13 cellular contexts compared by ENCODE assay signal in genomic region chr3:28171962-28172361, GRCh38.
DNase-seq lines count a peak whose midpoint lies in the region; ATAC-seq, FAIRE-seq and TF ChIP-seq lines count a peak whose summit lies in the region.
"Had no signal": no experiment of that assay in that cellular context is flagged by ENCODE, and none has a peak within 500 bp of the region (broad histone marks: within the 10 kb centered on the region; RNA-seq: fewer than 3 reads in every experiment).

No MANE protein-coding gene starts in this region.

- intact Hi-C loops in psoas muscle (cut with DNase I), result no loop called here

- no peaks in the 10 kb centered on the region for H4K20me1 ChIP-seq in H1 (replicated peaks in 1 of 2; ENCODE audit: control insufficient read depth in 1 of 2, insufficient read depth in 2 of 2, low read length in 2 of 2)

- 91% methylated on average over 1 of the region's 1 CpG; no CpG with 5 or more reads in 1 of the 2 experiments for WGBS in H1 (ENCODE audit: extremely low coverage in 1 of 2, insufficient coverage in 1 of 2, insufficient read length in 1 of 2, insufficient replicate concordance in 2 of 2, low coverage in 1 of 2, low lambda C conversion rate in 2 of 2, missing lambda C conversion rate in 1 of 2), 2 experiments
- whole genome bisulfite sequencing in psoas muscle, 3 donors, result 34 to 47% (median 37%) methylated on average over 1 of the region's 1 CpG

- H3K4ac ChIP-seq in H1 (replicated peaks; ENCODE audit: insufficient read length, low read depth, low read length), result no peak overlapping the region

- H2BK12ac ChIP-seq in H1 (ENCODE audit: low read depth, low read length), result no peak overlapping the region

- no peak overlapping the region for H2BK20ac ChIP-seq in H1 (ENCODE audit: low read length)

- H2AFZ ChIP-seq in H1 (ENCODE audit: low read length), result 0 out of 2 replicates have a peak overlapping the region, but pooled peaks have one; percentile 26

- H2AK5ac ChIP-seq in H1 (ENCODE audit: low read depth, low read length), result no peak overlapping the region

- no peak overlapping the region for H3K4me2 ChIP-seq in H1 (ENCODE audit: insufficient read depth in 1 of 2, low read depth in 2 of 2, low read length in 2 of 2)

- H3K18ac ChIP-seq in H1 (ENCODE audit: extremely low read depth, low read length), result no peak overlapping the region

- TF ChIP-seq RAD21 in H1 (IDR thresholded peaks at IDR 0.05 in 1 of 2, conservative IDR thresholded peaks at IDR 0.05 in 1 of 2; ENCODE audit: low read depth in 2 of 2, low read length in 2 of 2), result no peak

- POLR2A ChIA-PET in H1 (lab: Charles Lee; ENCODE audit: partially characterized antibody), result interaction anchor here (0.6 to 0.7 kb wide), 2 partner anchors 145 to 310 kb away, joined by 3 to 5 read pairs; no protein-coding TSS in a partner anchor

- H3K14ac ChIP-seq in H1 (ENCODE audit: insufficient read length), result no peak overlapping the region

- DNase-seq in H1 (ENCODE audit: low read depth in 1 of 2, low spot score in 2 of 2), result no peak
- DNase-seq in retina, result no peak
- no peak for DNase-seq in HAP-1 (ENCODE audit: low spot score in 2 of 2)
- no peak for DNase-seq in psoas muscle
- no peak for DNase-seq in NCI-H2227 (lab: John Stamatoyannopoulos, UW; ENCODE audit: unreplicated experiment)
- DNase-seq: foreskin melanocyte; stimulated activated CD4-positive, alpha-beta T cell treated with anti-CD3 and anti-CD28 coated beads, Interleukin-12 subunit alpha, Interleukin-12 subunit beta, amount 100 ng/mL, for 4 hours had no signal

- FAIRE-seq in H1 (lab: Jason Lieb, UNC), result no peak
- FAIRE-seq: bronchial epithelial cell, G401.6 had no signal

- no peak overlapping the region for H2BK15ac ChIP-seq in H1 (ENCODE audit: low read length)

- H3K27ac ChIP-seq in H1 (ENCODE audit: low read depth, low read length), result no peak overlapping the region
- H3K27ac ChIP-seq in psoas muscle, result no peak overlapping the region
- H3K27ac ChIP-seq: RWPE1 had no signal

- no peaks in the 10 kb centered on the region for H3K23me2 ChIP-seq in H1 (ENCODE audit: low read depth, low read length)

- peak; percentile 87 for ATAC-seq in GM18511 (IDR thresholded peaks at IDR 0.05; ENCODE audit: unreplicated experiment)
- ATAC-seq in GM19468 (IDR thresholded peaks at IDR 0.05; ENCODE audit: extremely low read depth, unreplicated experiment), result peak; percentile 44
- peak; percentile 58 for ATAC-seq in HG03442 (IDR thresholded peaks at IDR 0.05; ENCODE audit: unreplicated experiment)
- ATAC-seq in psoas muscle, result no peak

- H3K79me2 ChIP-seq in H1 (ENCODE audit: control insufficient read depth in 1 of 2, insufficient read depth in 2 of 2, low read length in 2 of 2), result no peaks in the 10 kb centered on the region

- no peak overlapping the region for H2BK120ac ChIP-seq in H1 (replicated peaks; ENCODE audit: low read depth, low read length)

- H4K5ac ChIP-seq in H1 (ENCODE audit: insufficient read length, low read depth, low read length), result no peak overlapping the region

- no peak overlapping the region for H4K8ac ChIP-seq in H1 (ENCODE audit: extremely low read depth, insufficient read depth, low read length)

- CTCF ChIA-PET in H1 (lab: Charles Lee; ENCODE audit: partially characterized antibody), result interaction anchor here (0.6 to 0.7 kb wide), 2 partner anchors 96 to 393 kb away, joined by 4 read pairs; no protein-coding TSS in a partner anchor

- H3K9me3 ChIP-seq in H1 (ENCODE audit: insufficient read depth in 2 of 2, low read depth in 1 of 2, low read length in 1 of 2), result no peaks in the 10 kb centered on the region
- no peaks in the 10 kb centered on the region for H3K9me3 ChIP-seq in HAP-1
- no peaks in the 10 kb centered on the region for H3K9me3 ChIP-seq in psoas muscle

- no peaks in the 10 kb centered on the region for H3K79me1 ChIP-seq in H1 (ENCODE audit: low read depth, low read length)

- no peak for TF ChIP-seq EP300 in H1 (IDR thresholded peaks at IDR 0.05; ENCODE audit: borderline replicate concordance in 1 of 2, low read depth in 2 of 2, low read length in 2 of 2)

- TF ChIP-seq CTCF in H1 (IDR thresholded peaks at IDR 0.05; ENCODE audit: control extremely low read depth in 1 of 3, insufficient read depth in 1 of 3, low read depth in 1 of 3, low read length in 3 of 3), result no peak
- TF ChIP-seq CTCF in psoas muscle (IDR thresholded peaks at IDR 0.05), result no peak

- no peak overlapping the region for H3K56ac ChIP-seq in H1 (replicated peaks; ENCODE audit: insufficient read length, low read depth, low read length)

- H3K9ac ChIP-seq in H1 (replicated peaks in 1 of 4; ENCODE audit: extremely low read depth in 1 of 4, low read depth in 3 of 4, low read length in 3 of 4), result no peak overlapping the region

- H4K91ac ChIP-seq in H1 (replicated peaks; ENCODE audit: insufficient read length, low read length), result no peak overlapping the region

- H3K27me3 ChIP-seq in H1 (replicated peaks in 1 of 4; ENCODE audit: control insufficient read depth in 3 of 4, extremely low read depth in 1 of 4, insufficient read depth in 3 of 4, low read length in 3 of 4) (no peaks in the 10 kb centered on the region), HAP-1 (ENCODE audit: low read depth) (no peaks in the 10 kb centered on the region), psoas muscle (ENCODE audit: insufficient read depth in 3 of 3, low read length in 2 of 3) (no peaks in the 10 kb centered on the region)

- in situ Hi-C loops in HAP-1 (cut with MboI; ENCODE audit: low sequenced_read_pairs), result no loop called here

- H2BK5ac ChIP-seq in H1 (ENCODE audit: low read depth, low read length), result no peak overlapping the region

- no peaks in the 10 kb centered on the region for H3K36me3 ChIP-seq in H1 (ENCODE audit: control insufficient read depth in 2 of 4, insufficient read depth in 4 of 4, low read length in 3 of 4)
- no peaks in the 10 kb centered on the region for H3K36me3 ChIP-seq in HAP-1 (replicated peaks)
- no peaks in the 10 kb centered on the region for H3K36me3 ChIP-seq in psoas muscle (ENCODE audit: insufficient read depth in 1 of 2, low read depth in 1 of 2)

- no peak overlapping the region for H3K23ac ChIP-seq in H1 (ENCODE audit: insufficient read length)

- no peak for TF ChIP-seq POLR2A in H1 (IDR thresholded peaks at IDR 0.05; ENCODE audit: control extremely low read depth in 1 of 2, low read depth in 2 of 2, low read length in 2 of 2)

- H3K4me3 ChIP-seq in H1 (ENCODE audit: extremely low read depth in 1 of 4, insufficient read depth in 2 of 4, low read depth in 3 of 4, low read length in 4 of 4) (no peak overlapping the region), HAP-1 (no peak overlapping the region), psoas muscle (no peak overlapping the region)

- H3K4me1 ChIP-seq in H1 (replicated peaks in 1 of 4; ENCODE audit: control insufficient read depth in 3 of 4, insufficient read depth in 4 of 4, low read length in 3 of 4) (no peaks in the 10 kb centered on the region), HAP-1 (no peaks in the 10 kb centered on the region), psoas muscle (no peaks in the 10 kb centered on the region)

TF ChIP-seq in H1, 55 proteins besides CTCF, POLR2A, EP300 and RAD21:
- TF ChIP-seq E2F6 (IDR thresholded peaks at IDR 0.05) (no peak), USF2 (IDR thresholded peaks at IDR 0.05; ENCODE audit: low read length) (no peak), TAF1 (IDR thresholded peaks at IDR 0.05; ENCODE audit: low read depth, low read length) (no peak), ZNF274 (IDR thresholded peaks at IDR 0.05; ENCODE audit: borderline replicate concordance, extremely low read depth, low read length) (no peak), SAP30 (IDR thresholded peaks at IDR 0.05; ENCODE audit: insufficient read depth, insufficient replicate concordance, low read length) (no peak), SIN3A (conservative IDR thresholded peaks at IDR 0.05 in 1 of 2, IDR thresholded peaks at IDR 0.05 in 1 of 2; ENCODE audit: low read depth in 1 of 2, low read length in 2 of 2) (no peak), SIRT6 (IDR thresholded peaks at IDR 0.05; ENCODE audit: low read length) (no peak), CEBPB (IDR thresholded peaks at IDR 0.05; ENCODE audit: low read depth, low read length) (no peak), BCL11A (IDR thresholded peaks at IDR 0.05; ENCODE audit: low read depth in 2 of 2, low read length in 2 of 2) (no peak), ATF3 (IDR thresholded peaks at IDR 0.05; ENCODE audit: insufficient read depth, low read depth, low read length) (no peak)

Comparison
In these comparisons a context has a peak if more than half of its experiments do, and no peak if none do; other contexts are left out.
1. ATAC-seq: peak in GM18511 (single experiment), GM19468 (single experiment) and HG03442 (single experiment); none in psoas muscle (0 of 4).